ENCODE assay signal across 12 cellular contexts in genomic region chr10:46326066-46326465, GRCh38.
"Had no signal": no experiment of that assay in that cellular context is flagged by ENCODE, and none has a peak within 500 bp of the region (broad histone marks: within the 10 kb centered on the region; RNA-seq: fewer than 3 reads in every experiment).

No MANE protein-coding gene starts in this region.

- ATAC-seq: gastrocnemius medialis, left lobe of liver, T-helper 17 cell had no signal

- H3K4me3 ChIP-seq: ascending aorta, breast epithelium, gastrocnemius medialis, upper lobe of left lung had no signal

- H3K27ac ChIP-seq: breast epithelium, gastrocnemius medialis, upper lobe of left lung had no signal

- H3K36me3 ChIP-seq: ascending aorta, breast epithelium, gastrocnemius medialis, upper lobe of left lung had no signal

- H3K9me3 ChIP-seq: ascending aorta, breast epithelium, gastrocnemius medialis, upper lobe of left lung had no signal

- H3K4me1 ChIP-seq: breast epithelium, gastrocnemius medialis, upper lobe of left lung had no signal

- DNase-seq: activated CD8-positive, alpha-beta memory T cell treated with anti-CD3 and anti-CD28 coated beads, Interleukin-2, amount 50 U/mL, for 48 hours; activated naive CD8-positive, alpha-beta T cell treated with anti-CD3 and anti-CD28 coated beads for 36 hours; endodermal cell; gastrocnemius medialis; naive B cell; stimulated activated CD4-positive, alpha-beta T cell treated with anti-CD3 and anti-CD28 coated beads, Interleukin-2, amount 100 ng/mL, for 48 hours; stimulated activated naive CD4-positive, alpha-beta T cell; T-helper 17 cell; upper lobe of left lung had no signal

- H3K27me3 ChIP-seq: ascending aorta, breast epithelium, gastrocnemius medialis, upper lobe of left lung had no signal
